ENCODE assay signal across 12 cellular contexts in genomic region chr16:58116046-58116445, GRCh38.
"Had no signal": no experiment of that assay in that cellular context is flagged by ENCODE, and none has a peak within 500 bp of the region (broad histone marks: within the 10 kb centered on the region; RNA-seq: fewer than 3 reads in every experiment).

No MANE protein-coding gene starts in this region.

- DNase-seq: activated CD4-positive, alpha-beta memory T cell treated with anti-CD3 and anti-CD28 coated beads for 36 hours; activated CD4-positive, alpha-beta T cell treated with anti-CD3 and anti-CD28 coated beads for 36 hours; activated CD8-positive, alpha-beta memory T cell treated with anti-CD3 and anti-CD28 coated beads, Interleukin-2, amount 10 ng/mL, durations not matched to agents 7 days and 5 days; endodermal cell; stimulated activated CD4-positive, alpha-beta T cell treated with anti-CD3 and anti-CD28 coated beads, Interleukin-15, amount 100 ng/mL, for 24 hours; stimulated activated CD4-positive, alpha-beta T cell treated with anti-CD3 and anti-CD28 coated beads, Interleukin-2, amount 100 ng/mL, for 48 hours; stimulated activated naive CD8-positive, alpha-beta T cell treated with anti-CD3 and anti-CD28 coated beads, Interleukin-15, amount 100 ng/mL, for 72 hours; upper lobe of left lung had no signal

- H3K9ac ChIP-seq: SK-N-SH had no signal

- H3K27me3 ChIP-seq: cardiac muscle cell, upper lobe of left lung had no signal

- H3K9me3 ChIP-seq: SK-N-SH, upper lobe of left lung had no signal

- H3K27ac ChIP-seq: cardiac muscle cell, skin epidermis had no signal

- H3K4me3 ChIP-seq: cardiac muscle cell, skin epidermis, upper lobe of left lung had no signal

- ATAC-seq: activated CD4-positive, alpha-beta T cell treated with anti-CD3 and anti-CD28 coated beads for 36 hours; activated CD8-positive, alpha-beta memory T cell treated with anti-CD3 and anti-CD28 coated beads, Interleukin-2, amount 10 ng/mL, durations not matched to agents 7 days and 5 days; stimulated activated naive CD8-positive, alpha-beta T cell treated with anti-CD3 and anti-CD28 coated beads, Interleukin-15, amount 100 ng/mL, for 72 hours; WTC11 had no signal
